ENCODE assay signal across 8 cellular contexts in genomic region chr7:105210721-105211205, GRCh38.
DNase-seq lines count a peak whose midpoint lies in the region; ATAC-seq and TF ChIP-seq lines count a peak whose summit lies in the region.

No MANE protein-coding gene starts in this region.

- CTCF ChIA-PET in IMR-90 (lab: Yijun Ruan, JAX): no interaction called here

- H3K4me3 ChIP-seq in IMR-90 (ENCODE audit: insufficient read depth, low read depth, low read length) (no peak overlapping the region), endodermal cell (ENCODE audit: low read length) (no peak overlapping the region), tibial artery (no peak overlapping the region)

- 0 out of 2 replicates have a peak overlapping the region, but pooled peaks have one; percentile 15 for H3K23ac ChIP-seq in IMR-90 (ENCODE audit: low read depth, low read length)

- ATAC-seq in GM21381 (IDR thresholded peaks at IDR 0.05; ENCODE audit: unreplicated experiment) (peak; percentile 87), IMR-90 (ENCODE audit: low read depth) (no peak)

- TF ChIP-seq POLR2A in IMR-90 (IDR thresholded peaks at IDR 0.05; ENCODE audit: low read depth, low read length): no peak

- H3K27ac ChIP-seq in IMR-90 (ENCODE audit: insufficient read depth, low read length) (no peak overlapping the region), endodermal cell (ENCODE audit: low read depth, low read length) (peak overlapping the region; percentile 25), tibial artery (no peak overlapping the region)

- H2BK20ac ChIP-seq in IMR-90 (ENCODE audit: low read depth, low read length): no peak overlapping the region

- no peak overlapping the region for H2AK9ac ChIP-seq in IMR-90 (replicated peaks; ENCODE audit: low read depth, low read length, poor library complexity)

- H3K27me3 ChIP-seq in IMR-90 (ENCODE audit: control insufficient read depth, insufficient read depth, low read length): no peaks in the 10 kb centered on the region
- H3K27me3 ChIP-seq in endodermal cell (ENCODE audit: control insufficient read depth, insufficient read depth, low read length, poor library complexity, severe bottlenecking): no peaks in the 10 kb centered on the region
- no peaks in the 10 kb centered on the region for H3K27me3 ChIP-seq in tibial artery

- no peak overlapping the region for H3K9ac ChIP-seq in IMR-90 (ENCODE audit: low read depth, low read length)
- H3K9ac ChIP-seq in endodermal cell (ENCODE audit: extremely low read depth, low read length, poor library complexity, severe bottlenecking): no peak overlapping the region

- intact Hi-C loops in IMR-90 (cut with micrococcal nuclease): no loop called here
- intact Hi-C loops in tibial artery (cut with DNase I; ENCODE audit: low total_unique reads): no loop called here

- H4K20me1 ChIP-seq in IMR-90 (ENCODE audit: insufficient read depth, low read length): peaks cover 60% of the 10 kb centered on the region

- H4K5ac ChIP-seq in IMR-90 (ENCODE audit: low read depth, low read length): no peak overlapping the region

- peak; percentile 11 for DNase-seq in GM10266 (ENCODE audit: extremely low spot score)
- no peak for DNase-seq in IMR-90
- DNase-seq in endodermal cell: peak; percentile 56
- peak; percentile 65 for DNase-seq in renal cortical epithelial cell (ENCODE audit: low read depth)
- DNase-seq in activated T-cell treated with anti-CD3 and anti-CD28 coated beads for 4 hours: no peak
- DNase-seq in EL: no peak
- no peak for DNase-seq in tibial artery

- no peak overlapping the region for H3K14ac ChIP-seq in IMR-90 (replicated peaks; ENCODE audit: low read depth, low read length)

- TF ChIP-seq RAD21 in IMR-90 (IDR thresholded peaks at IDR 0.05; ENCODE audit: low read length): no peak

- no peak overlapping the region for H3K56ac ChIP-seq in IMR-90 (ENCODE audit: extremely low read depth, insufficient read depth, low read length)

- in situ Hi-C loops in IMR-90 (cut with MboI; ENCODE audit: low sequenced_read_pairs): no loop called here

- no peak overlapping the region for H2AK5ac ChIP-seq in IMR-90 (ENCODE audit: low read depth, low read length)

- H3K36me3 ChIP-seq in IMR-90 (ENCODE audit: control insufficient read depth, insufficient read depth, low read length) (no peaks in the 10 kb centered on the region), endodermal cell (ENCODE audit: control insufficient read depth, insufficient read depth, low read length) (no peaks in the 10 kb centered on the region), tibial artery (no peaks in the 10 kb centered on the region)

- no peaks in the 10 kb centered on the region for H3K27me3 Mint-ChIP-seq in endodermal cell (ENCODE audit: insufficient read depth)

- H4K8ac ChIP-seq in IMR-90 (ENCODE audit: low read depth in 2 of 2, low read length in 2 of 2): no peak overlapping the region

- no peak overlapping the region for H3K4ac ChIP-seq in IMR-90 (ENCODE audit: low read depth, low read length)

- WGBS in IMR-90 (ENCODE audit: extremely low coverage in 2 of 2, insufficient read length in 1 of 2), 2 experiments: 34% methylated on average over 2 of the region's 5 CpGs; no CpG with 5 or more reads in 1 of the 2 experiments
- 68 to 81% methylated on average over 4 to 5 of the region's 5 CpGs for WGBS in endodermal cell (ENCODE audit: insufficient coverage in 1 of 2, insufficient read length in 1 of 2), 2 experiments

- no peak overlapping the region for H3K27ac Mint-ChIP-seq in endodermal cell

- no peak overlapping the region for H3K4me3 Mint-ChIP-seq in endodermal cell

- peaks cover 2% of the 10 kb centered on the region for H3K9me3 Mint-ChIP-seq in endodermal cell

- TF ChIP-seq CTCF in GM10266 (IDR thresholded peaks at IDR 0.05; ENCODE audit: control insufficient read depth, insufficient read depth, low read depth, missing control alignments): no peak
- TF ChIP-seq CTCF in IMR-90 (conservative IDR thresholded peaks at IDR 0.05; ENCODE audit: low read depth, low read length): no peak
- TF ChIP-seq CTCF in endodermal cell (conservative IDR thresholded peaks at IDR 0.05): peak; percentile 36
- no peak for TF ChIP-seq CTCF in tibial artery (IDR thresholded peaks at IDR 0.05)

- H3K4me1 ChIP-seq in IMR-90 (ENCODE audit: control insufficient read depth, insufficient read depth, low read length) (no peaks in the 10 kb centered on the region), endodermal cell (ENCODE audit: control insufficient read depth, insufficient read depth, low read length) (no peaks in the 10 kb centered on the region), tibial artery (peaks cover 0 to 24% (median 5%) of the 10 kb centered on the region in 4 donors)

- peaks cover 31 to 61% of the 10 kb centered on the region in 2 experiments for H3K79me1 ChIP-seq in IMR-90 (ENCODE audit: low read depth in 1 of 2, low read length in 2 of 2)

- BruUV-seq in IMR-90 (replicated peaks; lab: Mats Ljungman, UMichigan): no TSS peak

- POLR2A ChIA-PET in IMR-90 (lab: Charles Lee; ENCODE audit: unreplicated experiment): no interaction called here

- H2BK5ac ChIP-seq in IMR-90 (ENCODE audit: low read depth, low read length, poor library complexity, severe bottlenecking): no peak overlapping the region

- H2AFZ ChIP-seq in IMR-90 (replicated peaks; ENCODE audit: low read length, poor library complexity): no peak overlapping the region

- dilution Hi-C loops in IMR-90 (cut with HindIII; ENCODE audit: low sequenced_read_pairs, unreplicated experiment): no loop called here

- H3K4me1 Mint-ChIP-seq in endodermal cell: peaks cover 13% of the 10 kb centered on the region

- no peak overlapping the region for H4K91ac ChIP-seq in IMR-90 (ENCODE audit: insufficient read depth, low read depth, low read length)

- H3K36me3 Mint-ChIP-seq in endodermal cell (ENCODE audit: low read depth): no peaks in the 10 kb centered on the region

- H3K9me3 ChIP-seq in IMR-90 (ENCODE audit: control insufficient read depth, insufficient read depth, low read length) (no peaks in the 10 kb centered on the region), endodermal cell (ENCODE audit: control insufficient read depth, low read length) (peaks cover 8% of the 10 kb centered on the region), tibial artery (no peaks in the 10 kb centered on the region)

- no peak overlapping the region for H3K18ac ChIP-seq in IMR-90 (ENCODE audit: low read depth, low read length)

- no peak overlapping the region for H2BK15ac ChIP-seq in IMR-90 (ENCODE audit: low read depth, low read length)

- no peak overlapping the region for H2BK120ac ChIP-seq in IMR-90 (ENCODE audit: low read depth, low read length)

- no peak overlapping the region for H3K4me2 ChIP-seq in IMR-90 (ENCODE audit: low read depth, low read length)

- H3K9me1 ChIP-seq in IMR-90 (ENCODE audit: insufficient read depth, low read length): peaks cover 3% of the 10 kb centered on the region; the same call in 1 of the 2 replicates

TF ChIP-seq in IMR-90, 13 proteins besides CTCF, POLR2A, EP300 and RAD21:
- TF ChIP-seq SMC3 (IDR thresholded peaks at IDR 0.05; ENCODE audit: low read depth, low read length) (no peak), BHLHE40 (IDR thresholded peaks at IDR 0.05; ENCODE audit: low read depth, low read length) (no peak), CHD1 (IDR thresholded peaks at IDR 0.05; ENCODE audit: low read depth, low read length) (no peak), CEBPB (IDR thresholded peaks at IDR 0.05; ENCODE audit: low read depth, low read length) (no peak), FOS (IDR thresholded peaks at IDR 0.05; ENCODE audit: low read depth, low read length) (no peak), RCOR1 (IDR thresholded peaks at IDR 0.05; ENCODE audit: insufficient replicate concordance, low read length) (no peak), NFE2L2 (IDR thresholded peaks at IDR 0.05; ENCODE audit: low read depth, low read length) (no peak), RFX5 (IDR thresholded peaks at IDR 0.05; ENCODE audit: low read depth, low read length) (no peak), MXI1 (IDR thresholded peaks at IDR 0.05; ENCODE audit: borderline replicate concordance, low read depth, low read length) (no peak)
- TF ChIP-seq, protein P1, sequence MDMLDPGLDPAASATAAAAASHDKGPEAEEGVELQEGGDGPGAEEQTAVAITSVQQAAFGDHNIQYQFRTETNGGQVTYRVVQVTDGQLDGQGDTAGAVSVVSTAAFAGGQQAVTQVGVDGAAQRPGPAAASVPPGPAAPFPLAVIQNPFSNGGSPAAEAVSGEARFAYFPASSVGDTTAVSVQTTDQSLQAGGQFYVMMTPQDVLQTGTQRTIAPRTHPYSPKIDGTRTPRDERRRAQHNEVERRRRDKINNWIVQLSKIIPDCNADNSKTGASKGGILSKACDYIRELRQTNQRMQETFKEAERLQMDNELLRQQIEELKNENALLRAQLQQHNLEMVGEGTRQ (IDR thresholded peaks at IDR 0.05; ENCODE audit: low read depth, low read length): no peak

Comparison
In these comparisons a context has a peak if more than half of its experiments do, and no peak if none do; other contexts are left out.
1. DNase-seq: peak in GM10266 (single experiment), endodermal cell (single experiment) and renal cortical epithelial cell (single experiment); none in IMR-90 (single experiment), activated T-cell treated with anti-CD3 and anti-CD28 coated beads for 4 hours (single experiment), EL (single experiment) and tibial artery (0 of 2).